In genomic region chr11:747176-748006, GRCh38 we compare ENCODE assay signal across 1 cellular context.
A peak's percentile ranks its signal among the peaks of the same experiment; 100 is the strongest.
TF ChIP-seq lines count a peak whose summit lies in the region.

TALDO1 (plus strand) TSS chr11:747464; CDS start chr11:747482, 18 bp downstream.

TF ChIP-seq in HEK293, 187 proteins besides CTCF, POLR2A, EP300 and RAD21 (continued from another document):
- TF ChIP-seq GLI2 (tag by site-specific recombination; IDR thresholded peaks at IDR 0.05; ENCODE audit: borderline replicate concordance, low read depth) = no peak
- peak; percentile 48 for TF ChIP-seq SP2 (tag by site-specific recombination; IDR thresholded peaks at IDR 0.05)
- no peak for TF ChIP-seq ZNF747 (tag by site-specific recombination; IDR thresholded peaks at IDR 0.05)
- peak; percentile 84 for TF ChIP-seq ZBTB26 (tag by site-specific recombination; optimal IDR thresholded peaks at IDR 0.05)
- TF ChIP-seq ZNF24 (tag by site-specific recombination; IDR thresholded peaks at IDR 0.05) = no peak
- 0 out of 2 replicates have a peak, but pooled peaks have one; percentile 33 for TF ChIP-seq ZNF660 (tag by site-specific recombination; IDR thresholded peaks at IDR 0.05)
- TF ChIP-seq ZSCAN18 (tag by site-specific recombination; IDR thresholded peaks at IDR 0.05) = no peak
- peak; percentile 72; the same call in 1 of the 2 replicates for TF ChIP-seq ZFP69B (tag by site-specific recombination; IDR thresholded peaks at IDR 0.05)
- TF ChIP-seq KLF10 (tag by site-specific recombination; IDR thresholded peaks at IDR 0.05) = peak; percentile 88
- TF ChIP-seq ZNF133 (tag by site-specific recombination; IDR thresholded peaks at IDR 0.05) = no peak
- TF ChIP-seq ZBTB20 (tag by site-specific recombination; IDR thresholded peaks at IDR 0.05) = peak; percentile 67
- TF ChIP-seq ZXDB (tag by site-specific recombination; IDR thresholded peaks at IDR 0.05) = peak; percentile 46; the same call in 1 of the 2 replicates
- no peak for TF ChIP-seq ZNF221 (tag by site-specific recombination; IDR thresholded peaks at IDR 0.05; ENCODE audit: borderline replicate concordance)
- peak; percentile 33; the same call in 1 of the 2 replicates for TF ChIP-seq KLF1 (tag by site-specific recombination; IDR thresholded peaks at IDR 0.05)
- 0 out of 2 replicates have a peak, but pooled peaks have one; percentile 27 for TF ChIP-seq ZEB2 (tag by site-specific recombination; IDR thresholded peaks at IDR 0.05)
- peak; percentile 68 for TF ChIP-seq ZBTB8A (tag by site-specific recombination; IDR thresholded peaks at IDR 0.05)
- TF ChIP-seq ZNF76 (tag by site-specific recombination; IDR thresholded peaks at IDR 0.05; ENCODE audit: borderline replicate concordance, low read depth) = peak; percentile 73; the same call in 1 of the 2 replicates
